11 cellular contexts compared by ENCODE assay signal in the genomic region with DNA sequence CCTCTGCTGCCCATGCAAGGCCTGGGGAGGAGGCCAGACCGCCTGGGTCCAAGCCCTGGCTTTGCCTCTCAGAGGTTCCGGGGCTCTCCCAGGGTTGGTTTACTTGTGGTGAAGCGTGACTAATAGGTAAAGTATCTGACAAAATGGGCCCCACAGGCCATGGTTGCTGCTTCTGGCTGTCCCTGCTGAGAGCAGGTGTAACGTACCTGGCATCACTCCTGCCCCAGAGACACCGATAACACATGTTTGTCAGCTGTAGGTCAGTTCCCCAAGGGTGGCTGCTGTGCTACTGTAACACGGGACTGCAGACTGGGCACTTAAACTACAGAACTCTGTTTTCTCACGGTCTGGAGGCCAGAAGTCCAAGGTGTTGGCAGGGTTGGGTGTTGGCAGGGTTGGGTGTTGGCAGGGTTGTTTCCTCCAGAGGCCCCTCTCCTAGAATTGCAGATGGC. TPM values are rescaled to one million over a fixed set of nuclear protein-coding genes. Genes with fewer than 3 reads are reported as not detected.
DNase-seq lines count a peak whose midpoint lies in the region; ATAC-seq and FAIRE-seq lines count a peak whose summit lies in the region.
"Had no signal": no experiment of that assay in that cellular context is flagged by ENCODE, and none has a peak within 500 bp of the region (broad histone marks: within the 10 kb centered on the region; RNA-seq: fewer than 3 reads in every experiment).

No MANE protein-coding gene starts in this region.

- peaks cover 0 to 7% of the 10 kb centered on the region in 2 donors for H3K4me1 ChIP-seq in small intestine (ENCODE audit: control insufficient read depth in 2 of 2, insufficient read depth in 1 of 2, low read depth in 1 of 2, low read length in 1 of 2)

- no peak for ATAC-seq in GM21786 (IDR thresholded peaks at IDR 0.05; ENCODE audit: unreplicated experiment)

- H3K36me3 ChIP-seq in small intestine (ENCODE audit: control insufficient read depth in 2 of 2, insufficient read depth in 2 of 2, low read length in 2 of 2) = no peaks in the 10 kb centered on the region

- H3K4me3 ChIP-seq in small intestine (ENCODE audit: low read depth in 1 of 2, low read length in 2 of 2) = no peak overlapping the region

- no peaks in the 10 kb centered on the region for H3K9me3 Mint-ChIP-seq in immature natural killer cell
- H3K9me3 Mint-ChIP-seq: activated naive CD4-positive, alpha-beta T cell treated with anti-CD3 and anti-CD28 coated beads, Interleukin-2, amount 50 U/mL, for 72 hours; nephron had no signal

- no peaks in the 10 kb centered on the region for H3K27me3 ChIP-seq in small intestine (ENCODE audit: control insufficient read depth in 2 of 2, insufficient read depth in 2 of 2, low read length in 2 of 2)

- peaks cover 0 to 7% (median 2%) of the 10 kb centered on the region in 3 donors for H3K27me3 Mint-ChIP-seq in immature natural killer cell (ENCODE audit: low read depth in 3 of 3)

- H3K27ac ChIP-seq in small intestine (ENCODE audit: low read depth in 1 of 2, low read length in 1 of 2) = peak overlapping the region in 1 of 2 donors; percentile 71

- FAIRE-seq in small intestine (lab: Jason Lieb, UNC) = no peak

- H3K4me1 Mint-ChIP-seq in immature natural killer cell = peaks cover 4 to 7% of the 10 kb centered on the region in 2 donors

- 17 to 62% (median 37%) methylated on average over 7 of the region's 7 CpGs for WGBS in small intestine, 3 donors

- DNase-seq in NCI-H2029 (lab: John Stamatoyannopoulos, UW) (peak; percentile 29), NCI-H2029 treated with DMSO at 0.1 percent for 48 hours (lab: John Stamatoyannopoulos, UW) (no peak), NCI-H2196 (lab: John Stamatoyannopoulos, UW; ENCODE audit: unreplicated experiment) (peak; percentile 71), cerebellum (ENCODE audit: low spot score) (peak; percentile 50), small intestine (peak; percentile 93), GOT3 (lab: John Stamatoyannopoulos, UW) (no peak), immature natural killer cell (no peak)
- DNase-seq: Kasumi-1 had no signal

- H3K36me3 Mint-ChIP-seq in immature natural killer cell = peaks cover 0 to 3% (median 3%) of the 10 kb centered on the region in 3 donors

- no peaks in the 10 kb centered on the region for H3K9me3 ChIP-seq in small intestine (ENCODE audit: control insufficient read depth, low read depth)

- no peak overlapping the region for H3K4me3 Mint-ChIP-seq in immature natural killer cell
- H3K4me3 Mint-ChIP-seq: nephron had no signal

- no peak overlapping the region for H3K27ac Mint-ChIP-seq in immature natural killer cell
- H3K27ac Mint-ChIP-seq: activated naive CD4-positive, alpha-beta T cell treated with anti-CD3 and anti-CD28 coated beads, Interleukin-2, amount 50 U/mL, for 72 hours had no signal

RNA-seq across cellular contexts. Expression of gene ODC1, which starts 34.1 kb away (rescaled TPM):
- total RNA-seq in cerebellum = 104 TPM
- polyA plus RNA-seq in small intestine (100 to 1,000 TPM in 1 of 3 donors, 10 to 100 TPM in 2; 12.5 to 109 (median 21.9) TPM), immature natural killer cell (10 to 100 TPM; 31.6 to 62.3 (median 59.0) TPM)

Comparison
In these comparisons a context has a peak if more than half of its experiments do, and no peak if none do; other contexts are left out.
1. DNase-seq: peak in NCI-H2029 (single experiment), NCI-H2196 (single experiment), cerebellum (single experiment) and small intestine (single experiment); none in NCI-H2029 treated with DMSO at 0.1 percent for 48 hours (single experiment), GOT3 (single experiment) and immature natural killer cell (0 of 3).